Comparison of ENCODE assay signal across 10 cellular contexts in genomic region chr4:123244233-123244632, GRCh38.
DNase-seq lines count a peak whose midpoint lies in the region; ATAC-seq and TF ChIP-seq lines count a peak whose summit lies in the region.
"Had no signal": no experiment of that assay in that cellular context is flagged by ENCODE, and none has a peak within 500 bp of the region (broad histone marks: within the 10 kb centered on the region; RNA-seq: fewer than 3 reads in every experiment).

No MANE protein-coding gene starts in this region.

- no peaks in the 10 kb centered on the region for H3K27me3 ChIP-seq in ectodermal cell (ENCODE audit: control insufficient read depth, insufficient read depth, low read length, poor library complexity, severe bottlenecking)

- no peaks in the 10 kb centered on the region for H3K4me1 ChIP-seq in ectodermal cell (ENCODE audit: control insufficient read depth, insufficient read depth, low read length)

- ATAC-seq in GM19023 (IDR thresholded peaks at IDR 0.05; ENCODE audit: unreplicated experiment) (peak; percentile 72), HG03442 (IDR thresholded peaks at IDR 0.05; ENCODE audit: unreplicated experiment) (peak; percentile 80), natural killer cell (peak; percentile 79 to 100 (median 81)), HG02885 (IDR thresholded peaks at IDR 0.05; ENCODE audit: poor library complexity, unreplicated experiment) (no peak)

- no peak overlapping the region for H3K4me3 ChIP-seq in ectodermal cell (ENCODE audit: insufficient read depth, low read depth, low read length)
- H3K4me3 ChIP-seq: skin epidermis had no signal

- H3K27ac ChIP-seq in ectodermal cell (ENCODE audit: insufficient read depth, low read depth, low read length, poor library complexity, severe bottlenecking), result peak overlapping the region; percentile 36
- H3K27ac ChIP-seq: KMS-11 had no signal

- no peaks in the 10 kb centered on the region for H3K27me3 Mint-ChIP-seq in natural killer cell (ENCODE audit: low read depth in 2 of 2)

- 85 to 87% methylated on average over 4 of the region's 5 CpGs for WGBS in ectodermal cell, 2 experiments

- H3K4me3 Mint-ChIP-seq in natural killer cell, result no peak overlapping the region

- peaks cover 8 to 12% of the 10 kb centered on the region in 2 donors for H3K4me1 Mint-ChIP-seq in natural killer cell

- no peaks in the 10 kb centered on the region for H3K36me3 ChIP-seq in ectodermal cell (ENCODE audit: control insufficient read depth, insufficient read depth, low read length)

- H3K9me3 Mint-ChIP-seq in natural killer cell, result no peaks in the 10 kb centered on the region

- no peak for TF ChIP-seq CTCF in natural killer cell (IDR thresholded peaks at IDR 0.05)

- intact Hi-C loops in natural killer cell (cut with micrococcal nuclease), result no loop called here

- H3K27ac Mint-ChIP-seq in natural killer cell, result peak overlapping the region in 1 of 2 donors; percentile 22

- H3K9me3 ChIP-seq in ectodermal cell (ENCODE audit: control insufficient read depth, low read length), result no peaks in the 10 kb centered on the region

- H3K36me3 Mint-ChIP-seq in natural killer cell, result no peaks in the 10 kb centered on the region

- DNase-seq in natural killer cell (no peak), NCI-H1436 treated with DMSO at 0.1 percent for 48 hours (lab: John Stamatoyannopoulos, UW) (no peak), cortex of kidney (lab: John Stamatoyannopoulos, UW) (no peak), NCI-H2029 (lab: John Stamatoyannopoulos, UW) (no peak)
